Comparison of ENCODE assay signal across 8 cellular contexts in the genomic region with DNA sequence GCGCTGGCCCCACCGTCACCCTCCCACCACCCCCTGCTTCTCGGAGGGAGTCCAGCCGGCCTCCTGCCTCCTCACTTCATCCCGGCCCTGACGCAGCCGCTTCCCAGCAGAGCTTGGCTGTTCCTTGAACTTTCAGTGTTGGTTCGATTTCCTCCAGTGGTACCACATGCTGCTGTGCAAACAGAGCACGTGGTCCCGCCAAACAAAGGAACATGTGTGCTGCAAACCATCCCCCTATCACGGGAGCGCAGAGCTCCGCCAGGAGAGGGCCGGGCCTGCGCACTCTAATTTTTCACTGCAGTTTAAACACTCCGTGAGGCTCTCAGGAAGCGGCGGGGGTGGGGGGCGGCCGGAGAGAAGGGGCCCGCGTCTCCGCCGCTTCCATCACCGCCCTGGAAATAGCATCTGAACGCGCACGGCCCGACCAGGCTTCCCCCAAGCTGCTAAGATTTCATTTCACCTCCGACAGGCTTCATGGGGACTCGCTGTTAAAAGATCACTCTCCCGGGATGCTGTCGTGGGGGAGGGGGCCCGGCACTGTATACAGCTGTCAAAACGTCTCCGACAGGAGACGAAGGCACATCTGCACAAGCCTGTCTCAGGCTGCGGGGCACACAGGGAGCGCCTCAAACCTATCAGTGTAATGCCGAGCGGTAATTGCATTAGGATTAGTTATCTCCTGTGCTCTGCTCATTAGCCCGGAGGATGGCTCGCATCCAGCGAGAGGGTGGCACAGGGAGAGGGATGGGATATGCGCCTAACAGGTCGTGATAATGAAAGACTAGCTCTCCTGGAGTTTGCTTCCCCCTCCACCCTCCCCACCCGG.
DNase-seq lines count a peak whose midpoint lies in the region; ATAC-seq and TF ChIP-seq lines count a peak whose summit lies in the region.

No MANE protein-coding gene starts in this region.

- no peaks in the 10 kb centered on the region for H3K79me2 ChIP-seq in trophoblast cell (ENCODE audit: control insufficient read depth, insufficient read depth, low read length, poor library complexity)

- 2% methylated on average over 47 of the region's 47 CpGs for WGBS in right cardiac atrium
- WGBS in trophoblast cell (ENCODE audit: extremely low coverage, insufficient coverage, insufficient read length): no CpG with 5 or more reads among the region's 47 CpGs

- H4K8ac ChIP-seq in trophoblast cell (ENCODE audit: low read depth, low read length): peak overlapping the region; percentile 61

- peak overlapping the region; percentile 59 for H2BK12ac ChIP-seq in trophoblast cell (ENCODE audit: low read length)

- H3K27me3 ChIP-seq in right cardiac atrium (ENCODE audit: control insufficient read depth, insufficient read depth) (no peaks in the 10 kb centered on the region), trophoblast cell (ENCODE audit: insufficient read depth, low read length) (peaks cover 3% of the 10 kb centered on the region)

- H2BK5ac ChIP-seq in trophoblast cell (ENCODE audit: low read depth, low read length, poor library complexity): no peak overlapping the region

- peak overlapping the region; percentile 74 for H2BK120ac ChIP-seq in trophoblast cell (ENCODE audit: insufficient read depth, low read length, poor library complexity)

- peak; percentile 21 for TF ChIP-seq CTCF in AG09319 (IDR thresholded peaks at IDR 0.05; ENCODE audit: low read depth, low read length)

- H3K79me1 ChIP-seq in trophoblast cell (ENCODE audit: low read length): peaks cover 2% of the 10 kb centered on the region

- H3K4me2 ChIP-seq in trophoblast cell (ENCODE audit: low read length): peak overlapping the region; percentile 60

- no peak overlapping the region for H3K4ac ChIP-seq in trophoblast cell (ENCODE audit: low read depth, low read length)

- H3K18ac ChIP-seq in trophoblast cell (ENCODE audit: low read length): peak overlapping the region; percentile 9

- H3K14ac ChIP-seq in trophoblast cell (ENCODE audit: low read length): peak overlapping the region; percentile 18

- ATAC-seq in right cardiac atrium (peak; percentile 98), HG02973 (IDR thresholded peaks at IDR 0.05; ENCODE audit: unreplicated experiment) (no peak)

- no peaks in the 10 kb centered on the region for H3K4me1 ChIP-seq in right cardiac atrium (ENCODE audit: control insufficient read depth, insufficient read depth, low read length)
- H3K4me1 ChIP-seq in trophoblast cell (ENCODE audit: control insufficient read depth in 1 of 2, insufficient read depth in 2 of 2, low read length in 2 of 2): peaks cover 6 to 8% of the 10 kb centered on the region in 2 experiments

- no peaks in the 10 kb centered on the region for H3K36me3 ChIP-seq in trophoblast cell (ENCODE audit: control insufficient read depth in 1 of 2, insufficient read depth in 2 of 2, low read length in 2 of 2)

- no peak overlapping the region for H3K23ac ChIP-seq in trophoblast cell (ENCODE audit: low read length)

- DNase-seq in AG09319 (ENCODE audit: extremely low read depth, low read depth) (peak; percentile 74), NCI-H1092 treated with DMSO at 0.1 percent for 48 hours (lab: John Stamatoyannopoulos, UW) (peak; percentile 99), right cardiac atrium (peak; percentile 92 to 95 (median 94)), trophoblast cell (no peak), AML-193 (lab: John Stamatoyannopoulos, UW) (no peak), LoVo (ENCODE audit: low spot score) (no peak)

- no peak overlapping the region for H3K9ac ChIP-seq in trophoblast cell (ENCODE audit: low read length)

- peak overlapping the region; percentile 52 for H3K4me3 ChIP-seq in right cardiac atrium (ENCODE audit: low read length)
- H3K4me3 ChIP-seq in trophoblast cell (ENCODE audit: low read depth, low read length): peak overlapping the region; percentile 41

- H4K91ac ChIP-seq in trophoblast cell (ENCODE audit: low read depth, low read length): peak overlapping the region; percentile 66

- H3K27ac ChIP-seq in angular gyrus (ENCODE audit: low read depth, low read length): peak overlapping the region; percentile 99
- H3K27ac ChIP-seq in right cardiac atrium (ENCODE audit: low read length): peak overlapping the region; percentile 80
- no peak overlapping the region for H3K27ac ChIP-seq in trophoblast cell (ENCODE audit: low read depth, low read length)

- peak overlapping the region; percentile 87 for H2AFZ ChIP-seq in trophoblast cell (ENCODE audit: insufficient read depth, low read length, poor library complexity)

- H3K9me3 ChIP-seq in right cardiac atrium (ENCODE audit: control insufficient read depth, low read length): no peaks in the 10 kb centered on the region
- H3K9me3 ChIP-seq in trophoblast cell (ENCODE audit: insufficient read depth, low read depth, low read length): no peaks in the 10 kb centered on the region

- intact Hi-C loops in right cardiac atrium (cut with DNase I): loop anchor here in 1 of 4 donors (10.0 kb wide), 1 partner anchor 58 kb away; no protein-coding TSS in a partner anchor

- no peak overlapping the region for H2AK5ac ChIP-seq in trophoblast cell (ENCODE audit: low read length)

- H4K12ac ChIP-seq in trophoblast cell (ENCODE audit: low read depth, low read length): peak overlapping the region; percentile 28

Comparison
In these comparisons a context has a peak if more than half of its experiments do, and no peak if none do; other contexts are left out.
1. DNase-seq: peak in AG09319 (single experiment), NCI-H1092 treated with DMSO at 0.1 percent for 48 hours (single experiment) and right cardiac atrium (3 of 3); none in trophoblast cell (0 of 2), AML-193 (0 of 2) and LoVo (single experiment).